In genomic region chr1:161114556-161114955, GRCh38 we compare ENCODE assay signal across 1 cellular context.
TF ChIP-seq lines count a peak whose summit lies in the region.

No MANE protein-coding gene starts in this region.

TF ChIP-seq in HepG2, 621 proteins besides CTCF, POLR2A, EP300 and RAD21:
- no peak for TF ChIP-seq DRAP1 (CRISPR knock-in tag; IDR thresholded peaks at IDR 0.05)
- TF ChIP-seq GABPB1 (CRISPR knock-in tag; IDR thresholded peaks at IDR 0.05), result no peak
- no peak for TF ChIP-seq ZEB1 (IDR thresholded peaks at IDR 0.05; ENCODE audit: insufficient replicate concordance, low read depth)
- TF ChIP-seq ZNF878 (CRISPR knock-in tag; IDR thresholded peaks at IDR 0.05), result no peak
